In genomic region chr2:219168526-219168925, GRCh38 we compare ENCODE assay signal across 13 cellular contexts. TPM values are rescaled to one million over a fixed set of nuclear protein-coding genes. Genes with fewer than 3 reads are reported as not detected.
"Had no signal": no experiment of that assay in that cellular context is flagged by ENCODE, and none has a peak within 500 bp of the region (broad histone marks: within the 10 kb centered on the region; RNA-seq: fewer than 3 reads in every experiment).

No MANE protein-coding gene starts in this region.

- H3K9me3 ChIP-seq: lower lobe of right lung, transverse colon had no signal

- ATAC-seq: activated CD4-positive, CD25-positive, alpha-beta regulatory T cell treated with anti-CD3 and anti-CD28 coated beads, Interleukin-2, amount 50 U/mL, for 24 hours; lower lobe of right lung had no signal

- H3K27me3 ChIP-seq: transverse colon had no signal

- H3K9me3 Mint-ChIP-seq: mesothelial cell of epicardium, neural crest cell had no signal

- H3K27ac Mint-ChIP-seq: mesothelial cell of epicardium had no signal

- H3K4me3 Mint-ChIP-seq: mesothelial cell of epicardium had no signal

- H3K36me3 Mint-ChIP-seq: mesothelial cell of epicardium had no signal

- DNase-seq: activated CD4-positive, alpha-beta T cell treated with anti-CD3 and anti-CD28 coated beads, Interleukin-2, amount 50 U/mL, for 48 hours; activated CD8-positive, alpha-beta memory T cell treated with anti-CD3 and anti-CD28 coated beads, Interleukin-2, amount 50 U/mL, for 4 hours; activated naive CD4-positive, alpha-beta T cell; effector CD8-positive, alpha-beta T cell; lower lobe of right lung; stimulated activated CD4-positive, alpha-beta T cell treated with anti-CD3 and anti-CD28 coated beads, Interleukin-4, amount 100 ng/mL, for 4 hours; transverse colon had no signal

- H3K27ac ChIP-seq: coronary artery, lower lobe of right lung, transverse colon had no signal

- H3K4me1 Mint-ChIP-seq: neural crest cell had no signal

- H3K4me3 ChIP-seq: coronary artery, lower lobe of right lung, skin epidermis, transverse colon had no signal

RNA-seq across cellular contexts. Expression of gene SLC23A3, which starts 1.3 kb away (rescaled TPM):
- total RNA-seq: myocyte had no signal
